ENCODE assay signal across 8 cellular contexts in genomic region chr1:20717452-20718342, GRCh38.
DNase-seq lines count a peak whose midpoint lies in the region; ATAC-seq and TF ChIP-seq lines count a peak whose summit lies in the region.

TSS of gene KIF17 (minus strand) at chr1:20718007. CDS start at chr1:20717706, 301 bp downstream.

- no peak for TF ChIP-seq POLR2A in erythroblast (IDR thresholded peaks at IDR 0.05; ENCODE audit: low read length)

- peak within 1 kb of the TSS; percentile 3 to 51 for H3K4me3 ChIP-seq in muscle layer of duodenum (ENCODE audit: low read depth in 1 of 2, low read length in 2 of 2)

- no peaks in the 10 kb centered on the region for H3K4me1 ChIP-seq in muscle layer of duodenum (ENCODE audit: control insufficient read depth in 1 of 2, insufficient read depth in 2 of 2, low read length in 2 of 2)

- ATAC-seq in stimulated activated naive CD8-positive, alpha-beta T cell treated with anti-CD3 and anti-CD28 coated beads, Interleukin-15, Interleukin-2, amounts not matched to agents 100 U/mL and 50 U/mL, for 24 hours = peak; percentile 47
- ATAC-seq in HG02885 (IDR thresholded peaks at IDR 0.05; ENCODE audit: poor library complexity, unreplicated experiment) = no peak

- peak; percentile 80 for DNase-seq in NCI-H82 (lab: John Stamatoyannopoulos, UW)
- DNase-seq in NCI-H82 treated with DMSO at 0.1 percent for 48 hours (lab: John Stamatoyannopoulos, UW; ENCODE audit: unreplicated experiment) = no peak
- peak; percentile 32 for DNase-seq in NCI-H774 (lab: John Stamatoyannopoulos, UW)
- DNase-seq in activated T-cell treated with anti-CD3 and anti-CD28 coated beads for 48 hours (ENCODE audit: low read depth) = peak; percentile 60
- DNase-seq in erythroblast (lab: John Stamatoyannopoulos, UW) = peak; percentile 84 to 91
- DNase-seq in stimulated activated naive CD8-positive, alpha-beta T cell treated with anti-CD3 and anti-CD28 coated beads, Interleukin-15, Interleukin-2, amounts not matched to agents 100 U/mL and 50 U/mL, for 24 hours = peak; percentile 69

- no peak within 1 kb of the TSS for H3K27ac ChIP-seq in muscle layer of duodenum (ENCODE audit: low read length)

- H3K36me3 ChIP-seq in muscle layer of duodenum (ENCODE audit: control insufficient read depth in 1 of 2, insufficient read depth in 2 of 2, low read length in 2 of 2) = no peaks in the 10 kb centered on the region

- H3K9me3 ChIP-seq in muscle layer of duodenum (ENCODE audit: control insufficient read depth in 1 of 2, low read length in 2 of 2) = no peaks in the 10 kb centered on the region

- peaks cover 11% of the 10 kb centered on the region for H3K27me3 ChIP-seq in muscle layer of duodenum (ENCODE audit: low read depth, low read length)
